In the genomic region with DNA sequence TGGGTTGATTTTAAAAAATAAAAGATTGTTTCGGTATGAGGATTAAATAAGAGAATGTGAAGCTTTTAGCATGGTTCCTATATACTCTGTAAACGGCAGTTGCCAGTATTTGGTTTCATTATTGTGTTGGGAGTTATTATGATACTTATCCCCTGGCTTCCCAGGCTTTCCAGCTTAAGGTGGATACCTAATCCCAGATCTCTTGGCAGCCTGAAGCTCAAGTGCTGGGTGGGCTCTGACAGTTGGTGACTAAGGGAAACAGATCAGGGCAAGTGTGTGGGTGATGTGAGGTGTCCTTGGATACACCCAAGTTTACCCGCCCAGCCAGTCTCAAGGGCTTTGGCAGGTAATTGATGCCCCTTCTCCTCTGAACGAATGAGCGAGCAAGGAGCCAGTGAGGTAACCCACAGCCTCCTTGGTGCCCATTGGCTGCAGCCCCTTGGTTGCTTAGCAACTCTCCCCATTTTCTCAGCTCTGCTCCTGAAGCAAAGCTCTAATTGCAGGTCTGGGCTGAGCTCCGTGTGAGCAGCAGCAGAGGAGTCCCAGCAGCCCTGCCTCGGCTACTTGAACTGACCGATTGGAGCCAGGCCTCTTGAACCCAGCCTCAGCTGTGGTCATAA, we compare ENCODE assay signal across 10 cellular contexts. TPM values are rescaled to one million over a fixed set of nuclear protein-coding genes. Genes with fewer than 3 reads are reported as not detected.
DNase-seq lines count a peak whose midpoint lies in the region; ATAC-seq and TF ChIP-seq lines count a peak whose summit lies in the region.
"Had no signal": no experiment of that assay in that cellular context is flagged by ENCODE, and none has a peak within 500 bp of the region (broad histone marks: within the 10 kb centered on the region; RNA-seq: fewer than 3 reads in every experiment).

No MANE protein-coding gene starts in this region.

- H3K4me3 ChIP-seq in WERI-Rb-1 (ENCODE audit: low read depth, low read length) = peak overlapping the region; percentile 29
- H3K4me3 ChIP-seq in MG63 = no peak overlapping the region
- H3K4me3 ChIP-seq: suprapubic skin had no signal

- H3K27me3 ChIP-seq in WERI-Rb-1 (ENCODE audit: insufficient read depth, low read depth, severe bottlenecking) (no peaks in the 10 kb centered on the region), layer of hippocampus (ENCODE audit: control insufficient read depth, insufficient read depth, low read length) (no peaks in the 10 kb centered on the region), MG63 (no peaks in the 10 kb centered on the region)
- H3K27me3 ChIP-seq: suprapubic skin had no signal

- DNase-seq in Caki2 (ENCODE audit: low read depth) (peak; percentile 61), NCI-H2029 (lab: John Stamatoyannopoulos, UW) (peak; percentile 83), WERI-Rb-1 (peak; percentile 97), T-helper 2 cell (no peak), MG63 (no peak)
- DNase-seq in activated effector memory CD4-positive, alpha-beta T cell treated with Interleukin-2 at 50 U/mL for 16 hours = no peak
- DNase-seq: EL had no signal

- ATAC-seq in HG03135 (IDR thresholded peaks at IDR 0.05; ENCODE audit: unreplicated experiment) = no peak

- no peak for TF ChIP-seq CTCF in WERI-Rb-1 (IDR thresholded peaks at IDR 0.05; ENCODE audit: low read depth, low read length)

- H3K27ac ChIP-seq in WERI-Rb-1 (peak overlapping the region; percentile 79), layer of hippocampus (ENCODE audit: low read depth, low read length) (peak overlapping the region; percentile 98)
- H3K27ac ChIP-seq: suprapubic skin had no signal

- no peaks in the 10 kb centered on the region for H3K9me3 ChIP-seq in WERI-Rb-1 (ENCODE audit: severe bottlenecking)
- no peaks in the 10 kb centered on the region for H3K9me3 ChIP-seq in MG63
- H3K9me3 ChIP-seq: suprapubic skin had no signal

- H3K36me3 ChIP-seq in WERI-Rb-1 = peaks cover 34% of the 10 kb centered on the region
- peaks cover 22% of the 10 kb centered on the region for H3K36me3 ChIP-seq in MG63

- in situ Hi-C loops in Caki2 (cut with HindIII; ENCODE audit: low pct_unique_long_range_greater_than_20kb, low sequenced_read_pairs) = no loop called here

RNA-seq across cellular contexts. Expression of a gene that starts 6.1 kb away (rescaled TPM):
- total RNA-seq in Caki2 (2014; rRNA removed; shearing (Covaris generic); ENCODE audit: low replicate concordance) = 16.9 and 21.3 TPM in 2 replicates
- total RNA-seq in MG63 (2014; rRNA removed; shearing (Covaris generic); ENCODE audit: low replicate concordance) = 14.4 and 24.4 TPM in 2 replicates

RNA-seq across cellular contexts. Expression of a gene that starts 17.0 kb away (rescaled TPM):
- total RNA-seq in Caki2 (2014; rRNA removed; shearing (Covaris generic); ENCODE audit: low replicate concordance) = 29.0 and 54.5 TPM in 2 replicates
- total RNA-seq in MG63 (2014; rRNA removed; shearing (Covaris generic); ENCODE audit: low replicate concordance) = 20.7 and 44.0 TPM in 2 replicates

RNA-seq across cellular contexts. Expression of a gene that starts 19.2 kb away (rescaled TPM):
- total RNA-seq in Caki2 (2014; rRNA removed; shearing (Covaris generic); ENCODE audit: low replicate concordance) = not detected in 2 replicates
- not detected in 2 replicates for total RNA-seq in MG63 (2014; rRNA removed; shearing (Covaris generic); ENCODE audit: low replicate concordance)

RNA-seq across cellular contexts. Expression of a gene that starts 21.9 kb away (rescaled TPM):
- total RNA-seq in Caki2 (2014; rRNA removed; shearing (Covaris generic); ENCODE audit: low replicate concordance) = 144 and 201 TPM in 2 replicates
- total RNA-seq in MG63 (2014; rRNA removed; shearing (Covaris generic); ENCODE audit: low replicate concordance) = 124 and 126 TPM in 2 replicates

RNA-seq across cellular contexts. Expression of a gene that starts 26.2 kb away (rescaled TPM):
- 75.2 and 88.9 TPM in 2 replicates for total RNA-seq in Caki2 (2014; rRNA removed; shearing (Covaris generic); ENCODE audit: low replicate concordance)
- total RNA-seq in MG63 (2014; rRNA removed; shearing (Covaris generic); ENCODE audit: low replicate concordance) = 62.1 and 95.8 TPM in 2 replicates

Comparison
In these comparisons a context has a peak if more than half of its experiments do, and no peak if none do; other contexts are left out.
1. DNase-seq: peak in Caki2 (single experiment), NCI-H2029 (single experiment) and WERI-Rb-1 (single experiment); none in T-helper 2 cell (0 of 5), activated effector memory CD4-positive, alpha-beta T cell treated with Interleukin-2 at 50 U/mL for 16 hours (single experiment) and MG63 (single experiment).